In genomic region chr7:77415822-77416620, GRCh38 we compare ENCODE assay signal across 8 cellular contexts. TPM values are rescaled to one million over a fixed set of nuclear protein-coding genes. Genes with fewer than 3 reads are reported as not detected.
DNase-seq lines count a peak whose midpoint lies in the region; ATAC-seq, FAIRE-seq and TF ChIP-seq lines count a peak whose summit lies in the region.

TSS of gene GSAP (minus strand) at chr7:77416349. CDS start at chr7:77416321, 28 bp downstream.

- H3K27ac ChIP-seq in IMR-90 (ENCODE audit: insufficient read depth, low read length) (peak within 1 kb of the TSS; percentile 36; the same call in 1 of the 2 replicates), kidney (ENCODE audit: low read depth in 2 of 2, low read length in 2 of 2) (peak within 1 kb of the TSS; percentile 76 to 90)

- 5% methylated on average over 45 of the region's 93 CpGs; no CpG with 5 or more reads in 1 of the 2 experiments for WGBS in IMR-90 (ENCODE audit: extremely low coverage in 2 of 2, insufficient read length in 1 of 2), 2 experiments

- H4K91ac ChIP-seq in IMR-90 (ENCODE audit: insufficient read depth, low read depth, low read length): peak within 1 kb of the TSS; percentile 70

- peak within 1 kb of the TSS; percentile 55 to 90 for H4K8ac ChIP-seq in IMR-90 (ENCODE audit: low read depth in 2 of 2, low read length in 2 of 2)

- H3K79me1 ChIP-seq in IMR-90 (ENCODE audit: low read depth in 1 of 2, low read length in 2 of 2): peaks cover 0 to 11% of the 10 kb centered on the region in 2 experiments; a peak in 1 of 4 replicates

- CTCF ChIA-PET in IMR-90 (lab: Yijun Ruan, JAX): no interaction called here

- H2AFZ ChIP-seq in IMR-90 (replicated peaks; ENCODE audit: low read length, poor library complexity): peak within 1 kb of the TSS; percentile 95

- TF ChIP-seq CTCF in IMR-90 (conservative IDR thresholded peaks at IDR 0.05; ENCODE audit: low read depth, low read length) (no peak), cardiac fibroblast (IDR thresholded peaks at IDR 0.05; ENCODE audit: low read depth, low read length) (no peak), kidney (IDR thresholded peaks at IDR 0.05; ENCODE audit: borderline replicate concordance, extremely low read depth, insufficient read depth) (no peak)

- no peak within 1 kb of the TSS for H2BK5ac ChIP-seq in IMR-90 (ENCODE audit: low read depth, low read length, poor library complexity, severe bottlenecking)

- H2BK15ac ChIP-seq in IMR-90 (ENCODE audit: low read depth, low read length): peak within 1 kb of the TSS; percentile 80; the same call in 2 of the 3 replicates

- H2BK20ac ChIP-seq in IMR-90 (ENCODE audit: low read depth, low read length): peak within 1 kb of the TSS; percentile 18; the same call in 1 of the 2 replicates

- no peaks in the 10 kb centered on the region for H4K20me1 ChIP-seq in IMR-90 (ENCODE audit: insufficient read depth, low read length)

- H3K4me1 ChIP-seq in IMR-90 (ENCODE audit: control insufficient read depth, insufficient read depth, low read length): peaks cover 3% of the 10 kb centered on the region
- peaks cover 6 to 8% of the 10 kb centered on the region in 2 donors for H3K4me1 ChIP-seq in kidney (ENCODE audit: control insufficient read depth in 1 of 2, insufficient read depth in 1 of 2, low read depth in 1 of 2, low read length in 2 of 2)

- POLR2A ChIA-PET in IMR-90 (lab: Charles Lee; ENCODE audit: unreplicated experiment): interaction anchor here (0.6 kb wide), 3 partner anchors 10 to 338 kb away, joined by 6 to 19 read pairs (median 15); no protein-coding TSS in a partner anchor

- peak within 1 kb of the TSS; percentile 96 for H3K4me2 ChIP-seq in IMR-90 (ENCODE audit: low read depth, low read length)

- peak within 1 kb of the TSS; percentile 72 for H3K4me3 ChIP-seq in IMR-90 (ENCODE audit: insufficient read depth, low read depth, low read length)
- peak within 1 kb of the TSS; percentile 52 to 64 for H3K4me3 ChIP-seq in cardiac fibroblast (replicated peaks in 1 of 2; ENCODE audit: low read depth in 2 of 2, low read length in 2 of 2)
- H3K4me3 ChIP-seq in kidney (ENCODE audit: low read length in 2 of 2): peak within 1 kb of the TSS; percentile 72 to 75

- ATAC-seq in GM21390 (IDR thresholded peaks at IDR 0.05; ENCODE audit: unreplicated experiment) (peak; percentile 61), IMR-90 (ENCODE audit: low read depth) (peak; percentile 84)

- peak within 1 kb of the TSS; percentile 69 for H3K4ac ChIP-seq in IMR-90 (ENCODE audit: low read depth, low read length)

- no peaks in the 10 kb centered on the region for H3K9me1 ChIP-seq in IMR-90 (ENCODE audit: insufficient read depth, low read length)

- DNase-seq in DMS153 (lab: John Stamatoyannopoulos, UW) (peak; percentile 32), IMR-90 (no peak), UCSD-AML1 (lab: John Stamatoyannopoulos, UW; ENCODE audit: unreplicated experiment) (peak; percentile 43), cardiac fibroblast (ENCODE audit: low read depth in 2 of 2) (peak; percentile 30 to 33), kidney (peak; percentile 88), kidney glomerular epithelial cell (lab: John Stamatoyannopoulos, UW) (no peak)
- DNase-seq in stimulated activated CD4-positive, alpha-beta T cell treated with anti-CD3 and anti-CD28 coated beads, Interleukin-15, amount 100 ng/mL, for 48 hours (ENCODE audit: low read depth in 2 of 2): peak; percentile 9 to 12

- peak within 1 kb of the TSS; percentile 85 for H3K14ac ChIP-seq in IMR-90 (replicated peaks; ENCODE audit: low read depth, low read length)

- H2AK9ac ChIP-seq in IMR-90 (replicated peaks; ENCODE audit: low read depth, low read length, poor library complexity): peak within 1 kb of the TSS; percentile 83

- dilution Hi-C loops in IMR-90 (cut with HindIII; ENCODE audit: low sequenced_read_pairs, unreplicated experiment): no loop called here

- no peak for TF ChIP-seq RAD21 in IMR-90 (IDR thresholded peaks at IDR 0.05; ENCODE audit: low read length)

- H2BK120ac ChIP-seq in IMR-90 (ENCODE audit: low read depth, low read length): peak within 1 kb of the TSS; percentile 80

- no peaks in the 10 kb centered on the region for H3K27me3 ChIP-seq in IMR-90 (ENCODE audit: control insufficient read depth, insufficient read depth, low read length)

- peak within 1 kb of the TSS; percentile 68 for H2AK5ac ChIP-seq in IMR-90 (ENCODE audit: low read depth, low read length)

- H3K18ac ChIP-seq in IMR-90 (ENCODE audit: low read depth, low read length): peak within 1 kb of the TSS; percentile 38

- H3K9ac ChIP-seq in IMR-90 (ENCODE audit: low read depth, low read length) (peak within 1 kb of the TSS; percentile 58), kidney (ENCODE audit: low read length in 2 of 2) (peak within 1 kb of the TSS; percentile 63 to 88)

- H3K9me3 ChIP-seq in IMR-90 (ENCODE audit: control insufficient read depth, insufficient read depth, low read length): no peaks in the 10 kb centered on the region
- H3K9me3 ChIP-seq in kidney (ENCODE audit: control insufficient read depth in 1 of 2, low read length in 2 of 2): no peaks in the 10 kb centered on the region

- H3K23ac ChIP-seq in IMR-90 (ENCODE audit: low read depth, low read length): peak within 1 kb of the TSS; percentile 91

- peak within 1 kb of the TSS; percentile 78 for H4K5ac ChIP-seq in IMR-90 (ENCODE audit: low read depth, low read length)

- intact Hi-C loops in IMR-90 (cut with micrococcal nuclease) (no loop called here), kidney (cut with DNase I) (no loop called here)

- H3K36me3 ChIP-seq in IMR-90 (ENCODE audit: control insufficient read depth, insufficient read depth, low read length) (no peaks in the 10 kb centered on the region), kidney (ENCODE audit: control insufficient read depth in 1 of 2, insufficient read depth in 2 of 2, low read length in 2 of 2) (no peaks in the 10 kb centered on the region)

- in situ Hi-C loops in IMR-90 (cut with MboI; ENCODE audit: low sequenced_read_pairs): no loop called here

- H3K56ac ChIP-seq in IMR-90 (ENCODE audit: extremely low read depth, insufficient read depth, low read length): peak within 1 kb of the TSS; percentile 27

- no peak for TF ChIP-seq POLR2A in IMR-90 (IDR thresholded peaks at IDR 0.05; ENCODE audit: low read depth, low read length)

- BruUV-seq in IMR-90 (replicated peaks; lab: Mats Ljungman, UMichigan): no TSS peak

- FAIRE-seq in kidney (lab: Jason Lieb, UNC): no peak

TF ChIP-seq in IMR-90, 13 proteins besides CTCF, POLR2A, EP300 and RAD21:
- TF ChIP-seq MXI1 (IDR thresholded peaks at IDR 0.05; ENCODE audit: borderline replicate concordance, low read depth, low read length) (no peak), USF2 (IDR thresholded peaks at IDR 0.05; ENCODE audit: low read depth, low read length) (no peak), SMC3 (IDR thresholded peaks at IDR 0.05; ENCODE audit: low read depth, low read length) (no peak), BHLHE40 (IDR thresholded peaks at IDR 0.05; ENCODE audit: low read depth, low read length) (no peak), MAFK (IDR thresholded peaks at IDR 0.05; ENCODE audit: low read depth, low read length) (no peak), NFE2L2 (IDR thresholded peaks at IDR 0.05; ENCODE audit: low read depth, low read length) (no peak), CEBPB (IDR thresholded peaks at IDR 0.05; ENCODE audit: low read depth, low read length) (no peak), RCOR1 (IDR thresholded peaks at IDR 0.05; ENCODE audit: insufficient replicate concordance, low read length) (no peak), RFX5 (IDR thresholded peaks at IDR 0.05; ENCODE audit: low read depth, low read length) (no peak), FOS (IDR thresholded peaks at IDR 0.05; ENCODE audit: low read depth, low read length) (no peak), MAZ (IDR thresholded peaks at IDR 0.05; ENCODE audit: borderline replicate concordance, low read depth, low read length) (no peak; the same call in 1 of the 2 replicates), ELK1 (IDR thresholded peaks at IDR 0.05; ENCODE audit: borderline replicate concordance, low read depth, low read length) (no peak), CHD1 (IDR thresholded peaks at IDR 0.05; ENCODE audit: low read depth, low read length) (no peak)

RNA-seq across cellular contexts. Expression of gene GSAP, which starts in this region (rescaled TPM):
- 1.8 and 1.9 TPM in 2 replicates for total RNA-seq in IMR-90 (2012; rRNA removed)
- polyA plus RNA-seq in IMR-90 (2012; rRNA removed): 1.0 and 1.6 TPM in 2 replicates
- polyA plus RNA-seq in IMR-90 (2012; cell fraction: cytosol; rRNA removed): 0.43 and 0.59 TPM in 2 replicates
- 1.4 and 17.7 TPM in 2 replicates for polyA plus RNA-seq in IMR-90 (2012; cell fraction: nucleus; rRNA removed; ENCODE audit: low replicate concordance)
- 29.4 TPM for total RNA-seq in kidney
- polyA plus RNA-seq in kidney (ENCODE audit: insufficient read depth, low read depth, low replicate concordance): 11.7 TPM

Comparison
In these comparisons a context has a peak if more than half of its experiments do, and no peak if none do; other contexts are left out.
1. RNA of gene GSAP (total RNA-seq): 29.4 TPM in kidney (single experiment); 1.8 to 1.9 TPM in IMR-90; every median in the first group is over 10 times any median in the second.
2. DNase-seq: peak in DMS153 (single experiment), UCSD-AML1 (single experiment), cardiac fibroblast (2 of 2), kidney (single experiment) and stimulated activated CD4-positive, alpha-beta T cell treated with anti-CD3 and anti-CD28 coated beads, Interleukin-15, amount 100 ng/mL, for 48 hours (2 of 2); none in IMR-90 (single experiment) and kidney glomerular epithelial cell (single experiment).
3. Peak in every context shown above with its lines, with median percentiles within 50 percentile points of each other: H3K4me3 ChIP-seq.